Comparison of ENCODE assay signal across 21 cellular contexts in the genomic region with DNA sequence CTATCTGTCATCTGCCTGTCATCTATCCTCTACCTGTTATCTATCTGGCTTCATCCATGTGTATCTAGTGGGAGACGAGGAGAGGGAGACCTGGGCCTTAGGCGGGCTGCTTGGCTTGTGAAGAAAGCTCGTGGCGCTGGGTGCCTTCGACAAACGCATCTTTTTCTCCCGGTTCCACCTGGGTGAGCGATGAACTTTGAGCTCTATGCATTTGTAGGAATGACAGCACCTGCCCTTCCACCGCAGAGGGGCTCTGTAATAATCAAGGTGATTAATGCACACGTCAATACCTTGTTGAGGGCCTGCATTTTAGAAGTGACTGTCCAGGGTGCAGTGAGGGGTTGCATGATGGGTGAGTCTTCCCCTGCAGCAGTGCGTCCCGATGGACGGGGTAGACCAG. TPM values are rescaled to one million over a fixed set of nuclear protein-coding genes. Genes with fewer than 3 reads are reported as not detected.
"Had no signal": no experiment of that assay in that cellular context is flagged by ENCODE, and none has a peak within 500 bp of the region (broad histone marks: within the 10 kb centered on the region; RNA-seq: fewer than 3 reads in every experiment).

No MANE protein-coding gene starts in this region.

- H2AFZ ChIP-seq: hepatocyte had no signal

- FAIRE-seq: islet of Langerhans had no signal

- H3K9me3 Mint-ChIP-seq: nephron; stimulated activated effector memory CD8-positive, alpha-beta T cell treated with anti-CD3 and anti-CD28 coated beads, Interleukin-12 subunit alpha, Interleukin-12 subunit beta, amount 100 ng/mL, for 72 hours had no signal

- H3K27ac Mint-ChIP-seq: nephron; stimulated activated effector memory CD8-positive, alpha-beta T cell treated with anti-CD3 and anti-CD28 coated beads, Interleukin-12 subunit alpha, Interleukin-12 subunit beta, amount 100 ng/mL, for 72 hours had no signal

- H3K36me3 Mint-ChIP-seq: naive B cell; stimulated activated effector memory CD8-positive, alpha-beta T cell treated with anti-CD3 and anti-CD28 coated beads, Interleukin-12 subunit alpha, Interleukin-12 subunit beta, amount 100 ng/mL, for 72 hours had no signal

- H3K27ac ChIP-seq: coronary artery, hepatocyte, left ventricle myocardium inferior, right atrium auricular region, sigmoid colon, skin epidermis, tibial nerve, upper lobe of right lung had no signal

- H3K4me3 Mint-ChIP-seq: naive B cell; nephron; stimulated activated effector memory CD8-positive, alpha-beta T cell treated with anti-CD3 and anti-CD28 coated beads, Interleukin-12 subunit alpha, Interleukin-12 subunit beta, amount 100 ng/mL, for 72 hours had no signal

- H3K4me2 ChIP-seq: hepatocyte had no signal

- H3K27me3 ChIP-seq: right atrium auricular region had no signal

- H3K9me3 ChIP-seq: left ventricle myocardium inferior, right atrium auricular region, sigmoid colon, tibial nerve, upper lobe of right lung had no signal

- H3K4me1 Mint-ChIP-seq: nephron; stimulated activated effector memory CD8-positive, alpha-beta T cell treated with anti-CD3 and anti-CD28 coated beads, Interleukin-12 subunit alpha, Interleukin-12 subunit beta, amount 100 ng/mL, for 72 hours had no signal

- H3K4me3 ChIP-seq: coronary artery, hepatocyte, left ventricle myocardium inferior, lung, right atrium auricular region, sigmoid colon, skin epidermis, tibial nerve, upper lobe of right lung had no signal

- DNase-seq: central memory CD4-positive, alpha-beta T cell; effector CD4-positive, alpha-beta T cell; foreskin melanocyte; left ventricle myocardium inferior; mesenchymal stem cell; naive B cell; sigmoid colon; stimulated activated CD4-positive, alpha-beta T cell treated with anti-CD3 and anti-CD28 coated beads, Interleukin-4, amount 100 ng/mL, for 1 hour; stimulated activated CD8-positive, alpha-beta memory T cell treated with anti-CD3 and anti-CD28 coated beads, Interleukin-4, amount 100 ng/mL, for 48 hours; stimulated activated naive CD8-positive, alpha-beta T cell treated with anti-CD3 and anti-CD28 coated beads, Interleukin-15, Interleukin-2, amounts not matched to agents 100 U/mL and 50 U/mL, for 24 hours; upper lobe of right lung had no signal

- H3K36me3 ChIP-seq: left ventricle myocardium inferior, right atrium auricular region, sigmoid colon, tibial nerve, upper lobe of right lung had no signal

- H3K79me2 ChIP-seq: hepatocyte had no signal

RNA-seq across cellular contexts. Expression of gene VIPR2, which starts 2.6 kb away (rescaled TPM):
- total RNA-seq: dermis microvascular lymphatic vessel endothelial cell had no signal
